ENCODE assay signal across 20 cellular contexts in genomic region chr5:116853992-116854391, GRCh38.
DNase-seq lines count a peak whose midpoint lies in the region; ATAC-seq, FAIRE-seq and TF ChIP-seq lines count a peak whose summit lies in the region.
"Had no signal": no experiment of that assay in that cellular context is flagged by ENCODE, and none has a peak within 500 bp of the region (broad histone marks: within the 10 kb centered on the region; RNA-seq: fewer than 3 reads in every experiment).

No MANE protein-coding gene starts in this region.

- no peak overlapping the region for H2AK5ac ChIP-seq in H9 (ENCODE audit: insufficient read length, low read length)
- H2AK5ac ChIP-seq in H1 (ENCODE audit: low read depth, low read length): no peak overlapping the region
- no peak overlapping the region for H2AK5ac ChIP-seq in trophoblast cell (ENCODE audit: low read length)

- H3K4me1 ChIP-seq in H9 (ENCODE audit: insufficient read depth, low read length): peaks cover 8% of the 10 kb centered on the region; the same call in 1 of the 2 replicates
- H3K4me1 ChIP-seq in H1 (replicated peaks in 1 of 4; ENCODE audit: control insufficient read depth in 3 of 4, insufficient read depth in 4 of 4, low read length in 3 of 4): peaks cover 1 to 11% (median 5%) of the 10 kb centered on the region in 4 experiments
- peaks cover 5 to 7% of the 10 kb centered on the region in 2 experiments for H3K4me1 ChIP-seq in trophoblast cell (ENCODE audit: control insufficient read depth in 1 of 2, insufficient read depth in 2 of 2, low read length in 2 of 2)
- H3K4me1 ChIP-seq: BLaER1 had no signal

- H3K27ac ChIP-seq in H9 (ENCODE audit: insufficient read length, low read depth, low read length) (no peak overlapping the region), H1 (ENCODE audit: low read depth, low read length) (no peak overlapping the region), trophoblast cell (ENCODE audit: low read depth, low read length) (no peak overlapping the region)
- H3K27ac ChIP-seq: BLaER1, C4-2B had no signal

- H3K9ac ChIP-seq in H9 (ENCODE audit: extremely low read depth, insufficient read length, low read length) (no peak overlapping the region), H1 (replicated peaks in 1 of 4; ENCODE audit: extremely low read depth in 1 of 4, low read depth in 3 of 4, low read length in 3 of 4) (no peak overlapping the region), trophoblast cell (ENCODE audit: low read length) (no peak overlapping the region)
- H3K9ac ChIP-seq: BLaER1 had no signal

- H2BK5ac ChIP-seq in H9 (ENCODE audit: insufficient read length, low read length) (no peak overlapping the region), H1 (ENCODE audit: low read depth, low read length) (no peak overlapping the region; the same call in 1 of the 2 replicates), trophoblast cell (ENCODE audit: low read depth, low read length, poor library complexity) (no peak overlapping the region)

- H3K23me2 ChIP-seq in H9 (ENCODE audit: insufficient read length, low read depth, low read length, poor library complexity, severe bottlenecking): no peaks in the 10 kb centered on the region
- no peaks in the 10 kb centered on the region; the same call in 1 of the 2 replicates for H3K23me2 ChIP-seq in H1 (ENCODE audit: low read depth, low read length)

- no peaks in the 10 kb centered on the region for H3K9me3 Mint-ChIP-seq in H9
- H3K9me3 Mint-ChIP-seq in immature natural killer cell: peaks cover 2 to 13% (median 6%) of the 10 kb centered on the region in 6 donors
- H3K9me3 Mint-ChIP-seq: CD8-positive, alpha-beta T cell had no signal

- no peak for TF ChIP-seq POLR2A in H1 (IDR thresholded peaks at IDR 0.05; ENCODE audit: control extremely low read depth in 1 of 2, low read depth in 2 of 2, low read length in 2 of 2)

- H3K23ac ChIP-seq in H9 (ENCODE audit: insufficient read length, low read depth, low read length): no peak overlapping the region
- no peak overlapping the region for H3K23ac ChIP-seq in H1 (ENCODE audit: insufficient read length)
- no peak overlapping the region for H3K23ac ChIP-seq in trophoblast cell (ENCODE audit: low read length)

- no peak for TF ChIP-seq CTCF in H9 (conservative IDR thresholded peaks at IDR 0.05)
- no peak for TF ChIP-seq CTCF in H1 (IDR thresholded peaks at IDR 0.05; ENCODE audit: control extremely low read depth in 1 of 3, insufficient read depth in 1 of 3, low read depth in 1 of 3, low read length in 3 of 3)

- H4K20me1 ChIP-seq in H9 (ENCODE audit: control insufficient read depth, insufficient read depth, insufficient read length) (no peaks in the 10 kb centered on the region), H1 (replicated peaks in 1 of 2; ENCODE audit: control insufficient read depth in 1 of 2, insufficient read depth in 2 of 2, low read length in 2 of 2) (no peaks in the 10 kb centered on the region)
- H4K20me1 ChIP-seq: BLaER1 had no signal

- no peak overlapping the region for H3K4ac ChIP-seq in H9 (ENCODE audit: low read depth, low read length)
- no peak overlapping the region for H3K4ac ChIP-seq in H1 (replicated peaks; ENCODE audit: insufficient read length, low read depth, low read length)
- H3K4ac ChIP-seq in trophoblast cell (ENCODE audit: low read depth, low read length): no peak overlapping the region

- H4K12ac ChIP-seq in trophoblast cell (ENCODE audit: low read depth, low read length): no peak overlapping the region

- H2BK120ac ChIP-seq in H9 (ENCODE audit: low read depth, low read length, poor library complexity, severe bottlenecking): no peak overlapping the region
- H2BK120ac ChIP-seq in H1 (replicated peaks; ENCODE audit: low read depth, low read length): no peak overlapping the region
- H2BK120ac ChIP-seq in trophoblast cell (ENCODE audit: insufficient read depth, low read length, poor library complexity): no peak overlapping the region

- H3K79me1 ChIP-seq in H9 (ENCODE audit: insufficient read depth, low read depth, low read length, poor library complexity, severe bottlenecking) (no peaks in the 10 kb centered on the region), H1 (ENCODE audit: low read depth, low read length) (no peaks in the 10 kb centered on the region), trophoblast cell (ENCODE audit: low read length) (peaks cover 13% of the 10 kb centered on the region)

- H3K18ac ChIP-seq in H9 (ENCODE audit: insufficient read length, low read depth, low read length) (no peak overlapping the region), H1 (ENCODE audit: extremely low read depth, low read length) (no peak overlapping the region; the same call in 1 of the 2 replicates), trophoblast cell (ENCODE audit: low read length) (no peak overlapping the region)

- H4K8ac ChIP-seq in H9 (replicated peaks; ENCODE audit: insufficient read length, low read depth, low read length): no peak overlapping the region
- H4K8ac ChIP-seq in H1 (ENCODE audit: extremely low read depth, insufficient read depth, low read length): no peak overlapping the region
- H4K8ac ChIP-seq in trophoblast cell (ENCODE audit: low read depth, low read length): no peak overlapping the region

- no peak overlapping the region for H3K4me3 Mint-ChIP-seq in H9
- H3K4me3 Mint-ChIP-seq in immature natural killer cell: no peak overlapping the region
- H3K4me3 Mint-ChIP-seq in T-helper 17 cell: no peak overlapping the region
- H3K4me3 Mint-ChIP-seq: CD4-positive, CD25-positive, alpha-beta regulatory T cell; CD8-positive, alpha-beta T cell had no signal

- H2AFZ ChIP-seq in H9 (ENCODE audit: low read length) (no peak overlapping the region), H1 (ENCODE audit: low read length) (no peak overlapping the region), trophoblast cell (ENCODE audit: insufficient read depth, low read length, poor library complexity) (no peak overlapping the region)

- H2BK20ac ChIP-seq in H9 (ENCODE audit: low read depth, low read length, poor library complexity, severe bottlenecking) (no peak overlapping the region), H1 (ENCODE audit: low read length) (peak overlapping the region; percentile 66; the same call in 1 of the 2 replicates)

- H3K4me1 Mint-ChIP-seq in H9: peaks cover 49 to 58% of the 10 kb centered on the region in 2 experiments
- peaks cover 0 to 4% of the 10 kb centered on the region in 2 donors for H3K4me1 Mint-ChIP-seq in immature natural killer cell
- no peaks in the 10 kb centered on the region for H3K4me1 Mint-ChIP-seq in T-helper 17 cell

- no peaks in the 10 kb centered on the region for H3K9me3 ChIP-seq in H9 (ENCODE audit: control insufficient read depth, low read depth, low read length)
- no peaks in the 10 kb centered on the region for H3K9me3 ChIP-seq in H1 (ENCODE audit: insufficient read depth in 2 of 2, low read depth in 1 of 2, low read length in 1 of 2)
- no peaks in the 10 kb centered on the region for H3K9me3 ChIP-seq in trophoblast cell (ENCODE audit: insufficient read depth, low read depth, low read length)
- H3K9me3 ChIP-seq in T-helper 17 cell (ENCODE audit: control insufficient read depth, low read length, poor library complexity, severe bottlenecking): no peaks in the 10 kb centered on the region
- H3K9me3 ChIP-seq: BLaER1, Caco-2 had no signal

- H2BK15ac ChIP-seq in H9 (ENCODE audit: low read depth, low read length) (no peak overlapping the region), H1 (ENCODE audit: low read length) (no peak overlapping the region)

- POLR2A ChIA-PET in H1 (lab: Charles Lee; ENCODE audit: partially characterized antibody): interaction anchor here (1.1 kb wide), 1 partner anchor 10 kb away, joined by 4 read pairs; no protein-coding TSS in a partner anchor

- no peak for FAIRE-seq in H1 (lab: Jason Lieb, UNC)
- FAIRE-seq: GM12878 had no signal

- CTCF ChIA-PET in H1 (lab: Charles Lee; ENCODE audit: partially characterized antibody): interaction anchor here (0.7 to 1.0 kb wide), 3 partner anchors 10 to 34 kb away, joined by 3 to 4 read pairs (median 3); no protein-coding TSS in a partner anchor

- H3K14ac ChIP-seq in H9 (ENCODE audit: insufficient read depth, low read length): no peak overlapping the region
- H3K14ac ChIP-seq in H1 (ENCODE audit: insufficient read length): no peak overlapping the region
- H3K14ac ChIP-seq in trophoblast cell (ENCODE audit: low read length): no peak overlapping the region

- no peak overlapping the region for H2BK12ac ChIP-seq in H9 (ENCODE audit: insufficient read length, low read depth, low read length)
- H2BK12ac ChIP-seq in H1 (ENCODE audit: low read depth, low read length): 0 out of 2 replicates have a peak overlapping the region, but pooled peaks have one; percentile 82
- peak overlapping the region; percentile 74 for H2BK12ac ChIP-seq in trophoblast cell (ENCODE audit: low read length)

- H3K79me2 ChIP-seq in H9 (ENCODE audit: insufficient read depth, low read length): no peaks in the 10 kb centered on the region
- H3K79me2 ChIP-seq in H1 (ENCODE audit: control insufficient read depth in 1 of 2, insufficient read depth in 2 of 2, low read length in 2 of 2): no peaks in the 10 kb centered on the region
- no peaks in the 10 kb centered on the region for H3K79me2 ChIP-seq in trophoblast cell (ENCODE audit: control insufficient read depth, insufficient read depth, low read length, poor library complexity)

- H3K27me3 ChIP-seq in H9 (ENCODE audit: insufficient read depth, low read length) (no peaks in the 10 kb centered on the region), H1 (replicated peaks in 1 of 4; ENCODE audit: control insufficient read depth in 3 of 4, extremely low read depth in 1 of 4, insufficient read depth in 3 of 4, low read length in 3 of 4) (no peaks in the 10 kb centered on the region), trophoblast cell (ENCODE audit: insufficient read depth, low read length) (no peaks in the 10 kb centered on the region)
- H3K27me3 ChIP-seq: BLaER1 had no signal

- H3K27me3 Mint-ChIP-seq in H9 (ENCODE audit: low read depth): no peaks in the 10 kb centered on the region
- H3K27me3 Mint-ChIP-seq in immature natural killer cell (ENCODE audit: low read depth in 3 of 3): no peaks in the 10 kb centered on the region
- no peaks in the 10 kb centered on the region for H3K27me3 Mint-ChIP-seq in T-helper 17 cell

- WGBS in H9 (ENCODE audit: extremely low coverage, insufficient read length, low lambda C conversion rate): no CpG with 5 or more reads among the region's 3 CpGs
- WGBS in H1 (ENCODE audit: extremely low coverage in 1 of 2, insufficient coverage in 1 of 2, insufficient read length in 1 of 2, insufficient replicate concordance in 2 of 2, low coverage in 1 of 2, low lambda C conversion rate in 2 of 2, missing lambda C conversion rate in 1 of 2), 2 experiments: 71% methylated on average over 3 of the region's 3 CpGs; no CpG with 5 or more reads in 1 of the 2 experiments
- no CpG with 5 or more reads among the region's 3 CpGs for WGBS in trophoblast cell (ENCODE audit: extremely low coverage, insufficient coverage, insufficient read length)

- H4K91ac ChIP-seq in H9 (ENCODE audit: insufficient read length, low read depth, low read length) (no peak overlapping the region), H1 (replicated peaks; ENCODE audit: insufficient read length, low read length) (no peak overlapping the region), trophoblast cell (ENCODE audit: low read depth, low read length) (no peak overlapping the region)

- no peak for TF ChIP-seq EP300 in H1 (IDR thresholded peaks at IDR 0.05; ENCODE audit: borderline replicate concordance in 1 of 2, low read depth in 2 of 2, low read length in 2 of 2)

- DNase-seq in H9: no peak
- peak; percentile 26 for DNase-seq in NCI-H446 treated with DMSO at 0.1 percent for 48 hours (lab: John Stamatoyannopoulos, UW)
- no peak for DNase-seq in H1 (ENCODE audit: low read depth in 1 of 2, low spot score in 2 of 2)
- DNase-seq in trophoblast cell: no peak
- DNase-seq in immature natural killer cell: no peak
- DNase-seq in T-helper 17 cell: no peak
- no peak for DNase-seq in hippocampal formation (lab: John Stamatoyannopoulos, UW)
- DNase-seq: Caco-2; CD4-positive, CD25-positive, alpha-beta regulatory T cell; CD8-positive, alpha-beta T cell; DMS153; DND-41; GDM1; GOT3; H7 had no signal

- no peak overlapping the region for H3K4me3 ChIP-seq in H1 (ENCODE audit: extremely low read depth in 1 of 4, insufficient read depth in 2 of 4, low read depth in 3 of 4, low read length in 4 of 4)
- H3K4me3 ChIP-seq in trophoblast cell (ENCODE audit: low read depth, low read length): no peak overlapping the region
- H3K4me3 ChIP-seq: BLaER1, GM12878 had no signal

- H3K36me3 ChIP-seq in H1 (ENCODE audit: control insufficient read depth in 2 of 4, insufficient read depth in 4 of 4, low read length in 3 of 4) (no peaks in the 10 kb centered on the region), trophoblast cell (ENCODE audit: control insufficient read depth in 1 of 2, insufficient read depth in 2 of 2, low read length in 2 of 2) (no peaks in the 10 kb centered on the region)
- H3K36me3 ChIP-seq: BLaER1 had no signal

- H3K56ac ChIP-seq in H9 (ENCODE audit: insufficient read length, low read depth, low read length): no peak overlapping the region
- H3K56ac ChIP-seq in H1 (replicated peaks; ENCODE audit: insufficient read length, low read depth, low read length): no peak overlapping the region

- H4K5ac ChIP-seq in H9 (ENCODE audit: insufficient read length, low read depth, low read length) (no peak overlapping the region), H1 (ENCODE audit: insufficient read length, low read depth, low read length) (peak overlapping the region; percentile 75)

- 0 out of 4 replicates have a peak, but pooled peaks of 1 of the 2 experiments have one; percentile 2 for TF ChIP-seq RAD21 in H1 (IDR thresholded peaks at IDR 0.05 in 1 of 2, conservative IDR thresholded peaks at IDR 0.05 in 1 of 2; ENCODE audit: low read depth in 2 of 2, low read length in 2 of 2)

- no peak overlapping the region for H3T11ph ChIP-seq in H9 (ENCODE audit: low read length)

- no peaks in the 10 kb centered on the region for H3K36me3 Mint-ChIP-seq in H9 (ENCODE audit: insufficient read depth in 1 of 3, low read depth in 3 of 3)
- peaks cover 0 to 3% (median 0%) of the 10 kb centered on the region in 3 donors for H3K36me3 Mint-ChIP-seq in immature natural killer cell
- H3K36me3 Mint-ChIP-seq in T-helper 17 cell (ENCODE audit: low read depth): no peaks in the 10 kb centered on the region
- H3K36me3 Mint-ChIP-seq: CD4-positive, CD25-positive, alpha-beta regulatory T cell; CD8-positive, alpha-beta T cell had no signal

- H3K4me2 ChIP-seq in H9 (ENCODE audit: insufficient read depth, insufficient read length, low read length) (no peak overlapping the region), H1 (ENCODE audit: insufficient read depth in 1 of 2, low read depth in 2 of 2, low read length in 2 of 2) (no peak overlapping the region), trophoblast cell (ENCODE audit: low read length) (no peak overlapping the region)
- H3K4me2 ChIP-seq: BLaER1 had no signal

- peak overlapping the region in 2 of 3 experiments; percentile 5 to 83; a peak in 2 of 7 replicates for H3K27ac Mint-ChIP-seq in H9
- H3K27ac Mint-ChIP-seq in immature natural killer cell: no peak overlapping the region
- no peak overlapping the region for H3K27ac Mint-ChIP-seq in T-helper 17 cell
- H3K27ac Mint-ChIP-seq: CD4-positive, CD25-positive, alpha-beta regulatory T cell; CD8-positive, alpha-beta T cell had no signal

- no peak for ATAC-seq in GM18867 (IDR thresholded peaks at IDR 0.05; ENCODE audit: unreplicated experiment)
- no peak for ATAC-seq in T-helper 17 cell
- ATAC-seq: CD8-positive, alpha-beta T cell; GM12878; HCT116 had no signal

Comparison
In these comparisons a context has a peak if more than half of its experiments do, and no peak if none do; other contexts are left out.
1. H3K27ac Mint-ChIP-seq: peak in H9 (2 of 3); none in immature natural killer cell (0 of 6) and T-helper 17 cell (single experiment).